Comparison of ENCODE assay signal across 8 cellular contexts in genomic region chr21:32611471-32611997, GRCh38. TPM values are rescaled to one million over a fixed set of nuclear protein-coding genes. Genes with fewer than 3 reads are reported as not detected.
A peak's percentile ranks its signal among the peaks of the same experiment; 100 is the strongest.
DNase-seq lines count a peak whose midpoint lies in the region; ATAC-seq, FAIRE-seq and TF ChIP-seq lines count a peak whose summit lies in the region.

No MANE protein-coding gene starts in this region.

- H3K4me1 ChIP-seq in GM12878 (ENCODE audit: control insufficient read depth, insufficient read depth, low read length) = no peaks in the 10 kb centered on the region

- no peak for TF ChIP-seq RAD21 in GM12878 (IDR thresholded peaks at IDR 0.05; ENCODE audit: insufficient read depth, low read depth, low read length)

- TF ChIP-seq POLR2A in GM12878 (IDR thresholded peaks at IDR 0.05; ENCODE audit: low read depth, low read length) = no peak

- BruUV-seq in GM12878 (replicated peaks; lab: Mats Ljungman, UMichigan) = TSS peak; percentile 69

- no peaks in the 10 kb centered on the region for H4K20me1 ChIP-seq in GM12878 (ENCODE audit: control insufficient read depth, insufficient read depth)

- H3K79me2 ChIP-seq in GM12878 (ENCODE audit: control insufficient read depth, insufficient read depth, low read length) = peaks cover 5% of the 10 kb centered on the region

- POLR2A ChIA-PET in GM10248 (lab: Yijun Ruan, JAX) (interaction anchor here (0.8 kb wide), 1 partner anchor 160 kb away, joined by 12 read pairs; the partner anchor contains the start of gene PAXBP1), GM12878 (lab: Charles Lee) (interaction anchor here (1.2 kb wide), 1 partner anchor 116 kb away, joined by 5 read pairs; the partner anchor contains the start of gene SYNJ1)

- no peak for TF ChIP-seq EP300 in GM12878 (IDR thresholded peaks at IDR 0.05; ENCODE audit: borderline replicate concordance in 1 of 2, control insufficient read depth in 1 of 2, low read depth in 2 of 2, low read length in 2 of 2)

- peak overlapping the region; percentile 87 for H2AFZ ChIP-seq in GM12878 (ENCODE audit: control insufficient read depth, low read depth, low read length)

- H3K27me3 ChIP-seq in GM12878 (replicated peaks in 1 of 2; ENCODE audit: control insufficient read depth in 2 of 2, insufficient read depth in 2 of 2, low read length in 1 of 2) = no peaks in the 10 kb centered on the region

- H3K9ac ChIP-seq in GM12878 (ENCODE audit: control insufficient read depth, insufficient read depth, low read length) = peak overlapping the region; percentile 84

- intact Hi-C loops in GM12878 (cut with micrococcal nuclease; ENCODE audit: unreplicated experiment) = no loop called here

- SMC1A ChIA-PET in GM12878 (lab: Charles Lee; ENCODE audit: uncharacterized antibody, unreplicated experiment) = no interaction called here

- RAD21 ChIA-PET in GM12878 (lab: Charles Lee; ENCODE audit: unreplicated experiment) = interaction anchor here (0.6 to 1.7 kb wide), 5 partner anchors 11 to 1590 kb away, joined by 3 to 9 read pairs (median 3); partner anchors contain the start of gene PAXBP1

- in situ Hi-C loops in GM12878 (cut with MboI) = no loop called here

- H3K4me3 ChIP-seq in GM12878 = peak overlapping the region; percentile 90

- CTCF ChIA-PET in GM10248 (lab: Yijun Ruan, JAX) = interaction anchor here (1.7 to 6.4 kb wide), 2 partner anchors 11 to 15 kb away, joined by 5 to 76 read pairs; no protein-coding TSS in a partner anchor
- CTCF ChIA-PET in GM12878 (lab: Yijun Ruan, JAX) = interaction anchor here (5.6 kb wide), 1 partner anchor 11 kb away, joined by 50 read pairs; no protein-coding TSS in a partner anchor

- peak overlapping the region; percentile 39 for H3K27ac ChIP-seq in GM12878 (ENCODE audit: control insufficient read depth, insufficient read depth)

- FAIRE-seq in GM12878 (lab: Jason Lieb, UNC) = peak; percentile 56

- peak overlapping the region; percentile 66 for H3K4me2 ChIP-seq in GM12878 (ENCODE audit: control insufficient read depth, insufficient read depth)

- peak; percentile 66 for DNase-seq in GM10248 (ENCODE audit: extremely low spot score)
- no peak for DNase-seq in GM12878 (ENCODE audit: low read depth, low spot score)
- peak; percentile 40 for DNase-seq in iPS-NIHi7 (ENCODE audit: extremely low spot score)
- peak; percentile 10 for DNase-seq in stimulated activated CD4-positive, alpha-beta T cell treated with anti-CD3 and anti-CD28 coated beads, Interleukin-2, amount 100 ng/mL, for 4 hours (ENCODE audit: low read depth)
- no peak for DNase-seq in NCI-H2029 treated with DMSO at 0.1 percent for 48 hours (lab: John Stamatoyannopoulos, UW)
- DNase-seq in COR-L47 (lab: John Stamatoyannopoulos, UW) = no peak

- peak; percentile 6 for ATAC-seq in HG03097 (IDR thresholded peaks at IDR 0.05; ENCODE audit: low FRiP score, unreplicated experiment)
- ATAC-seq in SK-N-SH treated with all-trans-retinoic acid at 6 μM for 48 hours = peak; percentile 37
- peak; percentile 52 for ATAC-seq in GM12878

- TF ChIP-seq CTCF in GM10248 (IDR thresholded peaks at IDR 0.05; ENCODE audit: control extremely low read depth, extremely low read depth, low read depth, missing control alignments) = no peak
- no peak for TF ChIP-seq CTCF in GM12878 (IDR thresholded peaks at IDR 0.05 in 2 of 3, conservative IDR thresholded peaks at IDR 0.05 in 1 of 3; ENCODE audit: control insufficient read depth in 2 of 3, extremely low read depth in 1 of 3, insufficient read depth in 1 of 3, low read depth in 3 of 3, low read length in 3 of 3)

- WGBS in GM12878 (ENCODE audit: insufficient coverage, insufficient replicate concordance, low lambda C conversion rate, missing lambda C conversion rate) = 4% methylated on average over 28 of the region's 28 CpGs

- peaks cover 2 to 6% of the 10 kb centered on the region in 2 experiments; a peak in 2 of 4 replicates for H3K36me3 ChIP-seq in GM12878 (ENCODE audit: control insufficient read depth in 2 of 2, insufficient read depth in 2 of 2, low read length in 1 of 2)

- H3K9me3 ChIP-seq in GM12878 (replicated peaks; ENCODE audit: control insufficient read depth, insufficient read depth, low read length) = no peaks in the 10 kb centered on the region; the same call in 2 of the 3 replicates

TF ChIP-seq in SK-N-SH treated with all-trans-retinoic acid at 6 μM for 48 hours, 23 proteins besides CTCF, POLR2A, EP300 and RAD21 (continues in another document):
- no peak for TF ChIP-seq GLIS3 (CRISPR knock-in tag; IDR thresholded peaks at IDR 0.05)

TF ChIP-seq in GM12878, 131 proteins besides CTCF, POLR2A, EP300 and RAD21 (continues in another document):
- TF ChIP-seq RAD51 (IDR thresholded peaks at IDR 0.05) (0 out of 2 replicates have a peak, but pooled peaks have one; percentile 11), SMARCA5 (IDR thresholded peaks at IDR 0.05) (no peak), BHLHE40 (IDR thresholded peaks at IDR 0.05; ENCODE audit: borderline replicate concordance in 1 of 2, low read depth in 2 of 2, low read length in 1 of 2) (peak in 1 of 2 experiments; percentile 6; a peak in 1 of 4 replicates), ETV6 (conservative IDR thresholded peaks at IDR 0.05 in 1 of 2, IDR thresholded peaks at IDR 0.05 in 1 of 2; ENCODE audit: borderline replicate concordance in 1 of 2, low read depth in 1 of 2) (0 out of 4 replicates have a peak, but pooled peaks of 1 of the 2 experiments have one; percentile 16), MXI1 (IDR thresholded peaks at IDR 0.05; ENCODE audit: low read depth, low read length) (0 out of 2 replicates have a peak, but pooled peaks have one; percentile 15), CREB1 (IDR thresholded peaks at IDR 0.05; ENCODE audit: low read depth) (no peak), ZZZ3 (IDR thresholded peaks at IDR 0.05; ENCODE audit: control insufficient read depth, insufficient read length, low read depth) (no peak), NFIC (IDR thresholded peaks at IDR 0.05; ENCODE audit: low read depth, low read length) (no peak)
- TF ChIP-seq, protein P1, sequence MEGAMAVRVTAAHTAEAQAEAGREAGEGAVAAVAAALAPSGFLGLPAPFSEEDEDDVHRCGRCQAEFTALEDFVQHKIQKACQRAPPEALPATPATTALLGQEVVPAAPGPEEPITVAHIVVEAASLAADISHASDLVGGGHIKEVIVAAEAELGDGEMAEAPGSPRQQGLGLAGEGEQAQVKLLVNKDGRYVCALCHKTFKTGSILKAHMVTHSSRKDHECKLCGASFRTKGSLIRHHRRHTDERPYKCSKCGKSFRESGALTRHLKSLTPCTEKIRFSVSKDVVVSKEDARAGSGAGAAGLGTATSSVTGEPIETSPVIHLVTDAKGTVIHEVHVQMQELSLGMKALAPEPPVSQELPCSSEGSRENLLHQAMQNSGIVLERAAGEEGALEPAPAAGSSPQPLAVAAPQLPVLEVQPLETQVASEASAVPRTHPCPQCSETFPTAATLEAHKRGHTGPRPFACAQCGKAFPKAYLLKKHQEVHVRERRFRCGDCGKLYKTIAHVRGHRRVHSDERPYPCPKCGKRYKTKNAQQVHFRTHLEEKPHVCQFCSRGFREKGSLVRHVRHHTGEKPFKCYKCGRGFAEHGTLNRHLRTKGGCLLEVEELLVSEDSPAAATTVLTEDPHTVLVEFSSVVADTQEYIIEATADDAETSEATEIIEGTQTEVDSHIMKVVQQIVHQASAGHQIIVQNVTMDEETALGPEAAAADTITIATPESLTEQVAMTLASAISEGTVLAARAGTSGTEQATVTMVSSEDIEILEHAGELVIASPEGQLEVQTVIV (IDR thresholded peaks at IDR 0.05; ENCODE audit: borderline replicate concordance, partially characterized antibody) = no peak

RNA-seq across cellular contexts. Expression of gene CFAP298, which starts 0.6 kb away (rescaled TPM):
- total RNA-seq in GM12878 (2013; cell fraction: nucleolus; rRNA removed) = 23.5 and 23.7 TPM in 2 replicates
- total RNA-seq in GM12878 (2014; rRNA removed) (32.5 and 34.3 TPM in 2 replicates), GM12878 (2014; rRNA removed; fragmentation: Illumina TruSeq; extraction: Trizol) (22.0 and 23.2 TPM in 2 replicates), GM12878 (2021) (33.1 and 34.5 TPM in 2 replicates)
- polyA plus RNA-seq in GM12878 (2011; ENCODE audit: low read depth) = 16.1 TPM
- polyA plus RNA-seq in GM12878 (2011; rRNA removed) (27.9 and 41.7 TPM in 2 replicates), GM12878 (2014; fragmentation: Illumina TruSeq; extraction: Trizol) (21.8 and 22.9 TPM in 2 replicates), GM12878 (2014; fragmentation: Nextera tagmentation; extraction: Ambion mirVana) (10 to 100 TPM in 1 of 2 experiments, 1 to 10 TPM in 1; 9.5 to 19.5 TPM), GM12878 (2014; rRNA removed) (33.5 and 35.0 TPM in 2 replicates), GM12878 (2016; fragmentation: Nextera tagmentation; extraction: Ambion mirVana) (10 to 100 TPM; 72.5 to 79.1 TPM)
- 19.2 and 24.8 TPM in 2 replicates for polyA plus RNA-seq in GM12878 (2011; cell fraction: cytosol; rRNA removed)
- 31.8 and 35.1 TPM in 2 replicates for polyA plus RNA-seq in GM12878 (2011; cell fraction: nucleus; rRNA removed)
- polyA plus RNA-seq in GM12878 (2012) = 24.8 and 30.8 TPM in 2 replicates
- polyA minus RNA-seq in GM12878 (2011; rRNA and poly(A)+ RNA removed) = 5.3 and 6.5 TPM in 2 replicates
- polyA minus RNA-seq in GM12878 (2011; cell fraction: cytosol; rRNA and poly(A)+ RNA removed) = 6.7 and 8.3 TPM in 2 replicates
- 6.2 and 11.7 TPM in 2 replicates for polyA minus RNA-seq in GM12878 (2011; cell fraction: nucleus; rRNA and poly(A)+ RNA removed)

RNA-seq across cellular contexts. Expression of gene TCP10L, which starts 26.2 kb away (rescaled TPM):
- 0.65 and 1.2 TPM in 2 replicates for total RNA-seq in GM12878 (2013; cell fraction: nucleolus; rRNA removed)
- total RNA-seq in GM12878 (2014; rRNA removed) (0.11 TPM in 1 of 2 replicates, not detected in the other), GM12878 (2014; rRNA removed; fragmentation: Illumina TruSeq; extraction: Trizol) (0.45 TPM in 1 of 2 replicates, not detected in the other), GM12878 (2021) (0.35 TPM in 1 of 2 replicates, not detected in the other)
- polyA plus RNA-seq in GM12878 (2011; ENCODE audit: low read depth) = 0.38 TPM
- polyA plus RNA-seq in GM12878 (2011; rRNA removed) (0.19 and 0.22 TPM in 2 replicates), GM12878 (2014; fragmentation: Illumina TruSeq; extraction: Trizol) (0.21 and 0.43 TPM in 2 replicates), GM12878 (2014; fragmentation: Nextera tagmentation; extraction: Ambion mirVana) (under 1 TPM in 1 of 2 experiments, not detected in 1; 0.15 TPM), GM12878 (2014; rRNA removed) (not detected in 2 replicates), GM12878 (2016; fragmentation: Nextera tagmentation; extraction: Ambion mirVana) (under 1 TPM; 0.16 to 0.24 TPM)
- 0.03 and 0.27 TPM in 2 replicates for polyA plus RNA-seq in GM12878 (2011; cell fraction: cytosol; rRNA removed)
- polyA plus RNA-seq in GM12878 (2011; cell fraction: nucleus; rRNA removed) = 0.07 and 0.15 TPM in 2 replicates
- polyA plus RNA-seq in GM12878 (2012) = 0.52 and 0.53 TPM in 2 replicates
- not detected in 2 replicates for polyA minus RNA-seq in GM12878 (2011; rRNA and poly(A)+ RNA removed)
- polyA minus RNA-seq in GM12878 (2011; cell fraction: cytosol; rRNA and poly(A)+ RNA removed) = not detected in 2 replicates
- not detected in 2 replicates for polyA minus RNA-seq in GM12878 (2011; cell fraction: nucleus; rRNA and poly(A)+ RNA removed)

Comparison
In these comparisons a context has a peak if more than half of its experiments do, and no peak if none do; other contexts are left out.
1. DNase-seq: peak in GM10248 (single experiment), iPS-NIHi7 (single experiment) and stimulated activated CD4-positive, alpha-beta T cell treated with anti-CD3 and anti-CD28 coated beads, Interleukin-2, amount 100 ng/mL, for 4 hours (single experiment); none in GM12878 (single experiment), NCI-H2029 treated with DMSO at 0.1 percent for 48 hours (single experiment) and COR-L47 (single experiment).
2. Peak in every context shown above with its lines, with median percentiles within 50 percentile points of each other: ATAC-seq.